ENCODE assay signal across 19 cellular contexts in genomic region chr3:38268522-38268921, GRCh38. TPM values are rescaled to one million over a fixed set of nuclear protein-coding genes. Genes with fewer than 3 reads are reported as not detected.
DNase-seq lines count a peak whose midpoint lies in the region; ATAC-seq, FAIRE-seq and TF ChIP-seq lines count a peak whose summit lies in the region.
"Had no signal": no experiment of that assay in that cellular context is flagged by ENCODE, and none has a peak within 500 bp of the region (broad histone marks: within the 10 kb centered on the region; RNA-seq: fewer than 3 reads in every experiment).

No MANE protein-coding gene starts in this region.

- SMC1A ChIA-PET in GM12878 (lab: Charles Lee; ENCODE audit: uncharacterized antibody, unreplicated experiment), result interaction anchor here (0.9 to 1.4 kb wide), 3 partner anchors 32 to 78 kb away, joined by 3 to 5 read pairs (median 3); partner anchors contain the start of gene XYLB

- H3K27me3 Mint-ChIP-seq in mesothelial cell of epicardium (ENCODE audit: low read depth), result no peaks in the 10 kb centered on the region

- TF ChIP-seq RAD21 in GM12878 (IDR thresholded peaks at IDR 0.05; ENCODE audit: insufficient read depth, low read depth, low read length), result no peak

- H3K9me3 ChIP-seq in BLaER1 treated with 17β-estradiol and CSF1 and Interleukin-3, amounts not matched to agents 10 nM and 100 nM (replicated peaks in 1 of 11), result peaks cover 0 to 9% (median 0%) of the 10 kb centered on the region in 11 experiments; a peak in 2 of 22 replicates
- H3K9me3 ChIP-seq in GM12878 (replicated peaks; ENCODE audit: control insufficient read depth, insufficient read depth, low read length) (no peaks in the 10 kb centered on the region; the same call in 2 of the 3 replicates), MG63 (no peaks in the 10 kb centered on the region)
- H3K9me3 ChIP-seq: thoracic aorta had no signal

- peak overlapping the region; percentile 64 to 96 (median 84) for H3K4me2 ChIP-seq in BLaER1 treated with 17β-estradiol and CSF1 and Interleukin-3, amounts not matched to agents 10 nM and 100 nM
- no peak overlapping the region; the same call in 1 of the 2 replicates for H3K4me2 ChIP-seq in GM12878 (ENCODE audit: control insufficient read depth, insufficient read depth)

- no peak for TF ChIP-seq POLR2A in GM12878 (IDR thresholded peaks at IDR 0.05; ENCODE audit: low read depth, low read length)

- H3K9me3 Mint-ChIP-seq in mesothelial cell of epicardium, result no peaks in the 10 kb centered on the region
- H3K9me3 Mint-ChIP-seq: activated T-cell treated with anti-CD3 and anti-CD28 coated beads, Interleukin-2, amount 50 U/mL, for 72 hours; GM23338 had no signal

- CTCF ChIA-PET in GM12878 (lab: Yijun Ruan, JAX), result interaction anchor here (0.9 kb wide), 1 partner anchor 78 kb away, joined by 4 read pairs; the partner anchor contains the start of gene XYLB

- peak; percentile 61 for FAIRE-seq in GM12878 (lab: Jason Lieb, UNC)

- DNase-seq in MV-4-11 (lab: John Stamatoyannopoulos, UW) (peak; percentile 71), GM12878 (ENCODE audit: low read depth, low spot score) (no peak), retina (no peak), mesothelial cell of epicardium (ENCODE audit: low spot score in 2 of 2, unreplicated experiment in 2 of 2) (no peak), MG63 (no peak), NCI-H69 (lab: John Stamatoyannopoulos, UW) (no peak)
- DNase-seq: activated T-cell treated with anti-CD3 and anti-CD28 coated beads, Interleukin-2, amount 50 U/mL, for 72 hours; COR-L47; mammary epithelial cell; NCI-H2029; NCI-H526; right cardiac atrium had no signal

- peak overlapping the region in 9 of 11 experiments; percentile 10 to 71 (median 54); a peak in 18 of 22 replicates for H3K27ac ChIP-seq in BLaER1 treated with 17β-estradiol and CSF1 and Interleukin-3, amounts not matched to agents 10 nM and 100 nM
- H3K27ac ChIP-seq in GM12878 (ENCODE audit: control insufficient read depth, insufficient read depth), result no peak overlapping the region
- H3K27ac ChIP-seq: RWPE1, thoracic aorta had no signal

- in situ Hi-C loops in GM12878 (cut with MboI), result no loop called here

- POLR2A ChIA-PET in GM12878 (lab: Charles Lee), result no interaction called here

- H2AFZ ChIP-seq in GM12878 (ENCODE audit: control insufficient read depth, low read depth, low read length), result peak overlapping the region; percentile 68
- H2AFZ ChIP-seq: GM23338 had no signal

- RAD21 ChIA-PET in GM12878 (lab: Charles Lee; ENCODE audit: unreplicated experiment), result no interaction called here

- BruUV-seq in GM12878 (replicated peaks; lab: Mats Ljungman, UMichigan), result no TSS peak

- TF ChIP-seq CTCF in GM12878 (IDR thresholded peaks at IDR 0.05 in 2 of 3, conservative IDR thresholded peaks at IDR 0.05 in 1 of 3; ENCODE audit: control insufficient read depth in 2 of 3, extremely low read depth in 1 of 3, insufficient read depth in 1 of 3, low read depth in 3 of 3, low read length in 3 of 3), result no peak
- TF ChIP-seq CTCF in mesothelial cell of epicardium (IDR thresholded peaks at IDR 0.05; ENCODE audit: unreplicated experiment), result no peak

- H3K4me1 Mint-ChIP-seq in mesothelial cell of epicardium, result peaks cover 3% of the 10 kb centered on the region

- H3K4me3 Mint-ChIP-seq in mesothelial cell of epicardium, result no peak overlapping the region
- H3K4me3 Mint-ChIP-seq: activated T-cell treated with anti-CD3 and anti-CD28 coated beads, Interleukin-2, amount 50 U/mL, for 72 hours; GM23338 had no signal

- peak overlapping the region in 2 of 10 experiments; percentile 19 to 23; a peak in 4 of 20 replicates for H3K4me3 ChIP-seq in BLaER1 treated with 17β-estradiol and CSF1 and Interleukin-3, amounts not matched to agents 10 nM and 100 nM
- H3K4me3 ChIP-seq in GM12878 (no peak overlapping the region), MG63 (no peak overlapping the region)
- H3K4me3 ChIP-seq: GM23338, thoracic aorta had no signal

- H3K36me3 Mint-ChIP-seq in mesothelial cell of epicardium, result no peaks in the 10 kb centered on the region

- ATAC-seq in GM21423 (IDR thresholded peaks at IDR 0.05; ENCODE audit: unreplicated experiment), result peak; percentile 46
- peak; percentile 65 for ATAC-seq in GM12878
- ATAC-seq: activated T-cell treated with anti-CD3 and anti-CD28 coated beads, Interleukin-2, amount 50 U/mL, for 72 hours; right cardiac atrium had no signal

- no peak overlapping the region for H3K27ac Mint-ChIP-seq in mesothelial cell of epicardium
- H3K27ac Mint-ChIP-seq: activated T-cell treated with anti-CD3 and anti-CD28 coated beads, Interleukin-2, amount 50 U/mL, for 72 hours; GM23338 had no signal

- H3K79me2 ChIP-seq in GM12878 (ENCODE audit: control insufficient read depth, insufficient read depth, low read length), result no peaks in the 10 kb centered on the region

- 96% methylated on average over 1 of the region's 1 CpG for WGBS in GM12878 (ENCODE audit: insufficient coverage, insufficient replicate concordance, low lambda C conversion rate, missing lambda C conversion rate)

- no peaks in the 10 kb centered on the region for H3K27me3 ChIP-seq in BLaER1 treated with 17β-estradiol and CSF1 and Interleukin-3, amounts not matched to agents 10 nM and 100 nM
- H3K27me3 ChIP-seq in GM12878 (replicated peaks in 1 of 2; ENCODE audit: control insufficient read depth in 2 of 2, insufficient read depth in 2 of 2, low read length in 1 of 2) (no peaks in the 10 kb centered on the region), MG63 (no peaks in the 10 kb centered on the region)

- H3K9ac ChIP-seq in BLaER1 treated with 17β-estradiol and CSF1 and Interleukin-3, amounts not matched to agents 10 nM and 100 nM, result peak overlapping the region in 6 of 11 experiments; percentile 4 to 41 (median 20); a peak in 5 of 22 replicates
- H3K9ac ChIP-seq in GM12878 (ENCODE audit: control insufficient read depth, insufficient read depth, low read length), result no peak overlapping the region

- peaks cover 0 to 10% (median 0%) of the 10 kb centered on the region in 11 experiments; a peak in 2 of 22 replicates for H3K36me3 ChIP-seq in BLaER1 treated with 17β-estradiol and CSF1 and Interleukin-3, amounts not matched to agents 10 nM and 100 nM
- H3K36me3 ChIP-seq in GM12878 (ENCODE audit: control insufficient read depth in 2 of 2, insufficient read depth in 2 of 2, low read length in 1 of 2), result no peaks in the 10 kb centered on the region
- H3K36me3 ChIP-seq in MG63, result no peaks in the 10 kb centered on the region
- H3K36me3 ChIP-seq: thoracic aorta had no signal

- peaks cover 29 to 63% (median 53%) of the 10 kb centered on the region in 10 experiments for H3K4me1 ChIP-seq in BLaER1 treated with 17β-estradiol and CSF1 and Interleukin-3, amounts not matched to agents 10 nM and 100 nM
- H3K4me1 ChIP-seq in GM12878 (ENCODE audit: control insufficient read depth, insufficient read depth, low read length), result peaks cover 14% of the 10 kb centered on the region

- intact Hi-C loops in GM12878 (cut with micrococcal nuclease; ENCODE audit: unreplicated experiment), result no loop called here

- H4K20me1 ChIP-seq in BLaER1 treated with 17β-estradiol and CSF1 and Interleukin-3, amounts not matched to agents 10 nM and 100 nM, result peaks cover 0 to 10% (median 0%) of the 10 kb centered on the region in 11 experiments; a peak in 1 of 22 replicates
- H4K20me1 ChIP-seq in GM12878 (ENCODE audit: control insufficient read depth, insufficient read depth), result no peaks in the 10 kb centered on the region

- no peak for TF ChIP-seq EP300 in GM12878 (IDR thresholded peaks at IDR 0.05; ENCODE audit: borderline replicate concordance in 1 of 2, control insufficient read depth in 1 of 2, low read depth in 2 of 2, low read length in 2 of 2)

RNA-seq across cellular contexts. Expression of gene SLC22A13, which starts 2.9 kb away (rescaled TPM):
- 0.67 and 1.4 TPM in 2 replicates for total RNA-seq in GM12878 (2013; cell fraction: nucleolus; rRNA removed)
- not detected in 2 replicates for total RNA-seq in GM12878 (2014; rRNA removed)
- 0.13 and 0.18 TPM in 2 replicates for total RNA-seq in GM12878 (2014; rRNA removed; fragmentation: Illumina TruSeq; extraction: Trizol)
- total RNA-seq in GM12878 (2021), result 0.13 TPM in 1 of 2 replicates, not detected in the other
- polyA plus RNA-seq in GM12878 (2011; ENCODE audit: low read depth), result 0.20 TPM
- 0.11 TPM in 1 of 2 replicates, not detected in the other for polyA plus RNA-seq in GM12878 (2011; rRNA removed)
- 0.12 and 0.23 TPM in 2 replicates for polyA plus RNA-seq in GM12878 (2011; cell fraction: cytosol; rRNA removed)
- polyA plus RNA-seq in GM12878 (2011; cell fraction: nucleus; rRNA removed), result 0.76 and 0.80 TPM in 2 replicates
- polyA plus RNA-seq in GM12878 (2012), result 0.18 TPM in 1 of 2 replicates, not detected in the other
- 0.03 TPM in 1 of 2 replicates, not detected in the other for polyA plus RNA-seq in GM12878 (2014; fragmentation: Illumina TruSeq; extraction: Trizol)
- under 1 TPM in 1 of 2 experiments, not detected in 1; 0.04 TPM for polyA plus RNA-seq in GM12878 (2014; fragmentation: Nextera tagmentation; extraction: Ambion mirVana)
- polyA plus RNA-seq in GM12878 (2014; rRNA removed), result 0.05 and 0.19 TPM in 2 replicates
- polyA plus RNA-seq in GM12878 (2016; fragmentation: Nextera tagmentation; extraction: Ambion mirVana), result not detected
- polyA minus RNA-seq in GM12878 (2011; rRNA and poly(A)+ RNA removed), result 0.46 and 0.73 TPM in 2 replicates
- not detected in 2 replicates for polyA minus RNA-seq in GM12878 (2011; cell fraction: cytosol; rRNA and poly(A)+ RNA removed)
- polyA minus RNA-seq in GM12878 (2011; cell fraction: nucleus; rRNA and poly(A)+ RNA removed), result 1.2 and 2.2 TPM in 2 replicates
- total RNA-seq in mesothelial cell of epicardium, result 0.34 to 0.85 TPM (median 0.75 TPM) in 3 replicates
- not detected in 2 replicates for total RNA-seq in MG63 (2014; rRNA removed; shearing (Covaris generic); ENCODE audit: low replicate concordance)

RNA-seq across cellular contexts. Expression of gene SLC22A14, which starts 13.6 kb away (rescaled TPM):
- 0.42 TPM in 1 of 2 replicates, not detected in the other for total RNA-seq in GM12878 (2013; cell fraction: nucleolus; rRNA removed)
- not detected in 2 replicates for total RNA-seq in GM12878 (2014; rRNA removed)
- total RNA-seq in GM12878 (2014; rRNA removed; fragmentation: Illumina TruSeq; extraction: Trizol), result not detected in 2 replicates
- not detected in 2 replicates for total RNA-seq in GM12878 (2021)
- polyA plus RNA-seq in GM12878 (2011; ENCODE audit: low read depth), result not detected
- 0.04 TPM in 1 of 2 replicates, not detected in the other for polyA plus RNA-seq in GM12878 (2011; rRNA removed)
- polyA plus RNA-seq in GM12878 (2011; cell fraction: cytosol; rRNA removed), result not detected in 2 replicates
- 0.04 and 0.07 TPM in 2 replicates for polyA plus RNA-seq in GM12878 (2011; cell fraction: nucleus; rRNA removed)
- polyA plus RNA-seq in GM12878 (2012), result 0.08 TPM in 1 of 2 replicates, not detected in the other
- polyA plus RNA-seq in GM12878 (2014; fragmentation: Illumina TruSeq; extraction: Trizol), result not detected in 2 replicates
- not detected for polyA plus RNA-seq in GM12878 (2014; fragmentation: Nextera tagmentation; extraction: Ambion mirVana)
- not detected in 2 replicates for polyA plus RNA-seq in GM12878 (2014; rRNA removed)
- not detected for polyA plus RNA-seq in GM12878 (2016; fragmentation: Nextera tagmentation; extraction: Ambion mirVana)
- 0.10 TPM in 1 of 2 replicates, not detected in the other for polyA minus RNA-seq in GM12878 (2011; rRNA and poly(A)+ RNA removed)
- not detected in 2 replicates for polyA minus RNA-seq in GM12878 (2011; cell fraction: cytosol; rRNA and poly(A)+ RNA removed)
- polyA minus RNA-seq in GM12878 (2011; cell fraction: nucleus; rRNA and poly(A)+ RNA removed), result not detected in 2 replicates
- total RNA-seq in mesothelial cell of epicardium, result 0.20 to 0.22 TPM in 2 of 3 replicates, not detected in the other
- 0.69 TPM in 1 of 2 replicates, not detected in the other for total RNA-seq in MG63 (2014; rRNA removed; shearing (Covaris generic); ENCODE audit: low replicate concordance)
- total RNA-seq: endothelial cell of umbilical vein; GM23338; T-helper 2 cell treated with Interferon-gamma antibody and Interleukin-4, amounts not matched to agents 100 ng/mL and 5 ng/mL, for 36 hours had no signal
- polyA plus RNA-seq: endothelial cell of umbilical vein, GM23338 had no signal
